ENCODE assay signal across 26 cellular contexts in genomic region chr4:3267576-3268394, GRCh38. TPM values are rescaled to one million over a fixed set of nuclear protein-coding genes. Genes with fewer than 3 reads are reported as not detected.
DNase-seq lines count a peak whose midpoint lies in the region; ATAC-seq, FAIRE-seq and TF ChIP-seq lines count a peak whose summit lies in the region.
"Had no signal": no experiment of that assay in that cellular context is flagged by ENCODE, and none has a peak within 500 bp of the region (broad histone marks: within the 10 kb centered on the region; RNA-seq: fewer than 3 reads in every experiment).

No MANE protein-coding gene starts in this region.

- no peak for FAIRE-seq in H1 (lab: Jason Lieb, UNC)
- FAIRE-seq: colon, endometrium, GM18507, TTC549 had no signal

- H3K27ac ChIP-seq in H1 (ENCODE audit: low read depth, low read length) (no peak overlapping the region), osteoblast (ENCODE audit: low read depth, low read length) (no peak overlapping the region)
- H3K27ac ChIP-seq: upper lobe of left lung had no signal

- H3K4me2 ChIP-seq in H1 (ENCODE audit: insufficient read depth in 1 of 2, low read depth in 2 of 2, low read length in 2 of 2) (no peak overlapping the region), osteoblast (ENCODE audit: insufficient read depth, low read length) (no peak overlapping the region)

- H3K9me3 ChIP-seq in H1 (ENCODE audit: insufficient read depth in 2 of 2, low read depth in 1 of 2, low read length in 1 of 2) (no peaks in the 10 kb centered on the region), osteoblast (ENCODE audit: low read depth, low read length) (no peaks in the 10 kb centered on the region)
- H3K9me3 ChIP-seq: upper lobe of left lung had no signal

- no peak overlapping the region for H2AK5ac ChIP-seq in H1 (ENCODE audit: low read depth, low read length)

- CTCF ChIA-PET in H1 (lab: Charles Lee; ENCODE audit: partially characterized antibody) (interaction anchor here (1.0 kb wide), 1 partner anchor 51 kb away, joined by 3 read pairs; no protein-coding TSS in a partner anchor), MCF 10A (lab: Yijun Ruan, JAX) (no interaction called here)

- H2BK12ac ChIP-seq in H1 (ENCODE audit: low read depth, low read length), result no peak overlapping the region

- TF ChIP-seq POLR2A in H1 (IDR thresholded peaks at IDR 0.05; ENCODE audit: control extremely low read depth in 1 of 2, low read depth in 2 of 2, low read length in 2 of 2), result no peak

- 82% methylated on average over 18 of the region's 18 CpGs; no CpG with 5 or more reads in 1 of the 2 experiments for WGBS in H1 (ENCODE audit: extremely low coverage in 1 of 2, insufficient coverage in 1 of 2, insufficient read length in 1 of 2, insufficient replicate concordance in 2 of 2, low coverage in 1 of 2, low lambda C conversion rate in 2 of 2, missing lambda C conversion rate in 1 of 2), 2 experiments

- DNase-seq in G401 (ENCODE audit: low spot score), result peak; percentile 78
- DNase-seq in H1 (ENCODE audit: low read depth in 1 of 2, low spot score in 2 of 2), result peak in 1 of 2 experiments; percentile 46
- DNase-seq in osteoblast (ENCODE audit: insufficient read length, low spot score, missing footprints), result peak; percentile 82
- DNase-seq in NCI-H128 (lab: John Stamatoyannopoulos, UW; ENCODE audit: unreplicated experiment), result no peak
- no peak for DNase-seq in MCF 10A (ENCODE audit: unreplicated experiment)
- no peak for DNase-seq in NK-92 treated with Interleukin-12 subunit alpha and Interleukin-12 subunit beta, amount 100 ng/mL, for 24 hours (lab: John Stamatoyannopoulos, UW)
- DNase-seq: activated naive CD8-positive, alpha-beta T cell treated with anti-CD3 and anti-CD28 coated beads, Interleukin-2, amount 10 ng/mL, durations not matched to agents 7 days and 5 days; DMS79 treated with DMSO at 0.1 percent for 48 hours; glutamatergic neuron; IMR-90; MM.1S; NCI-H1930; NCI-H510A; stimulated activated CD4-positive, alpha-beta T cell treated with anti-CD3 and anti-CD28 coated beads, Interleukin-4, amount 100 ng/mL, for 1 hour had no signal

- no peak for TF ChIP-seq EP300 in Ishikawa (IDR thresholded peaks at IDR 0.05; ENCODE audit: borderline replicate concordance)
- no peak for TF ChIP-seq EP300 in H1 (IDR thresholded peaks at IDR 0.05; ENCODE audit: borderline replicate concordance in 1 of 2, low read depth in 2 of 2, low read length in 2 of 2)

- TF ChIP-seq CTCF in H1 (IDR thresholded peaks at IDR 0.05; ENCODE audit: control extremely low read depth in 1 of 3, insufficient read depth in 1 of 3, low read depth in 1 of 3, low read length in 3 of 3) (no peak), osteoblast (IDR thresholded peaks at IDR 0.05; ENCODE audit: extremely low read depth, low read depth, low read length) (no peak), MCF 10A (IDR thresholded peaks at IDR 0.05; ENCODE audit: unreplicated experiment) (no peak)

- H2AFZ ChIP-seq in H1 (ENCODE audit: low read length) (no peak overlapping the region), osteoblast (ENCODE audit: low read length) (no peak overlapping the region)

- no peak overlapping the region for H4K8ac ChIP-seq in H1 (ENCODE audit: extremely low read depth, insufficient read depth, low read length)

- H3K4me1 ChIP-seq in H1 (replicated peaks in 1 of 4; ENCODE audit: control insufficient read depth in 3 of 4, insufficient read depth in 4 of 4, low read length in 3 of 4) (peaks cover 0 to 6% (median 0%) of the 10 kb centered on the region in 4 experiments; a peak in 1 of 7 replicates), osteoblast (ENCODE audit: insufficient read depth, low read length) (no peaks in the 10 kb centered on the region)
- H3K4me1 ChIP-seq: upper lobe of left lung had no signal

- H3K36me3 ChIP-seq in H1 (ENCODE audit: control insufficient read depth in 2 of 4, insufficient read depth in 4 of 4, low read length in 3 of 4) (no peaks in the 10 kb centered on the region), osteoblast (ENCODE audit: insufficient read depth, low read length) (no peaks in the 10 kb centered on the region)
- H3K36me3 ChIP-seq: upper lobe of left lung had no signal

- H3K4ac ChIP-seq in H1 (replicated peaks; ENCODE audit: insufficient read length, low read depth, low read length), result no peak overlapping the region

- peaks cover 5% of the 10 kb centered on the region for H3K4me1 Mint-ChIP-seq in MCF 10A (ENCODE audit: insufficient read depth, unreplicated experiment)
- H3K4me1 Mint-ChIP-seq: activated naive CD8-positive, alpha-beta T cell treated with anti-CD3 and anti-CD28 coated beads, Interleukin-2, amount 10 ng/mL, durations not matched to agents 7 days and 5 days; CD8-positive, alpha-beta memory T cell; neural crest cell; stimulated activated naive CD8-positive, alpha-beta T cell treated with anti-CD3 and anti-CD28 coated beads, Interleukin-15, amount 100 ng/mL, for 72 hours; T-cell had no signal

- H2BK120ac ChIP-seq in H1 (replicated peaks; ENCODE audit: low read depth, low read length), result no peak overlapping the region

- in situ Hi-C loops in G401 (cut with HindIII; ENCODE audit: low sequenced_read_pairs), result no loop called here

- no peak overlapping the region for H4K5ac ChIP-seq in H1 (ENCODE audit: insufficient read length, low read depth, low read length)

- no peak overlapping the region for H3K14ac ChIP-seq in H1 (ENCODE audit: insufficient read length)

- POLR2A ChIA-PET in H1 (lab: Charles Lee; ENCODE audit: partially characterized antibody), result no interaction called here
- POLR2A ChIA-PET in MCF 10A (lab: Yijun Ruan, JAX), result no interaction called here

- intact Hi-C loops in MCF 10A (cut with micrococcal nuclease), result no loop called here

- no TSS peak for BruUV-seq in MCF 10A (replicated peaks; lab: Mats Ljungman, UMichigan)

- ATAC-seq in HG02588 (IDR thresholded peaks at IDR 0.05; ENCODE audit: unreplicated experiment), result no peak
- ATAC-seq: T-cell had no signal

- H3K18ac ChIP-seq in H1 (ENCODE audit: extremely low read depth, low read length), result no peak overlapping the region

- H3K27me3 Mint-ChIP-seq in MCF 10A (ENCODE audit: insufficient read depth, unreplicated experiment), result peaks cover 42% of the 10 kb centered on the region
- H3K27me3 Mint-ChIP-seq: CD8-positive, alpha-beta memory T cell; stimulated activated naive CD8-positive, alpha-beta T cell treated with anti-CD3 and anti-CD28 coated beads, Interleukin-15, amount 100 ng/mL, for 72 hours; T-cell had no signal

- H3K27ac Mint-ChIP-seq in MCF 10A (ENCODE audit: low read depth, unreplicated experiment), result no peak overlapping the region
- H3K27ac Mint-ChIP-seq: activated naive CD8-positive, alpha-beta T cell treated with anti-CD3 and anti-CD28 coated beads, Interleukin-2, amount 10 ng/mL, durations not matched to agents 7 days and 5 days; CD8-positive, alpha-beta memory T cell; stimulated activated naive CD8-positive, alpha-beta T cell treated with anti-CD3 and anti-CD28 coated beads, Interleukin-15, amount 100 ng/mL, for 72 hours; T-cell had no signal

- H3K23me2 ChIP-seq in H1 (ENCODE audit: low read depth, low read length), result no peaks in the 10 kb centered on the region

- 0 out of 2 replicates have a peak overlapping the region, but pooled peaks have one; percentile 24 for H2BK5ac ChIP-seq in H1 (ENCODE audit: low read depth, low read length)

- H3K79me2 ChIP-seq in H1 (ENCODE audit: control insufficient read depth in 1 of 2, insufficient read depth in 2 of 2, low read length in 2 of 2) (no peaks in the 10 kb centered on the region), osteoblast (ENCODE audit: insufficient read depth, low read length) (no peaks in the 10 kb centered on the region)

- no peak overlapping the region for H3K56ac ChIP-seq in H1 (replicated peaks; ENCODE audit: insufficient read length, low read depth, low read length)

- H3K23ac ChIP-seq in H1 (ENCODE audit: insufficient read length), result no peak overlapping the region

- H4K20me1 ChIP-seq in H1 (replicated peaks in 1 of 2; ENCODE audit: control insufficient read depth in 1 of 2, insufficient read depth in 2 of 2, low read length in 2 of 2) (no peaks in the 10 kb centered on the region), osteoblast (ENCODE audit: insufficient read depth, low read length) (no peaks in the 10 kb centered on the region)

- no peak overlapping the region for H3K4me3 Mint-ChIP-seq in MCF 10A (ENCODE audit: unreplicated experiment)
- H3K4me3 Mint-ChIP-seq: activated naive CD8-positive, alpha-beta T cell treated with anti-CD3 and anti-CD28 coated beads, Interleukin-2, amount 10 ng/mL, durations not matched to agents 7 days and 5 days; CD8-positive, alpha-beta memory T cell; neural crest cell; stimulated activated naive CD8-positive, alpha-beta T cell treated with anti-CD3 and anti-CD28 coated beads, Interleukin-15, amount 100 ng/mL, for 72 hours; T-cell had no signal

- H3K4me3 ChIP-seq in H1 (ENCODE audit: extremely low read depth in 1 of 4, insufficient read depth in 2 of 4, low read depth in 3 of 4, low read length in 4 of 4), result no peak overlapping the region
- H3K4me3 ChIP-seq in osteoblast (ENCODE audit: insufficient read depth, low read length), result no peak overlapping the region
- H3K4me3 ChIP-seq: upper lobe of left lung had no signal

- no peaks in the 10 kb centered on the region for H3K36me3 Mint-ChIP-seq in MCF 10A (ENCODE audit: insufficient read depth, unreplicated experiment)
- H3K36me3 Mint-ChIP-seq: activated naive CD8-positive, alpha-beta T cell treated with anti-CD3 and anti-CD28 coated beads, Interleukin-2, amount 10 ng/mL, durations not matched to agents 7 days and 5 days; CD8-positive, alpha-beta memory T cell; T-cell had no signal

- no peak overlapping the region for H2BK15ac ChIP-seq in H1 (ENCODE audit: low read length)

- H2BK20ac ChIP-seq in H1 (ENCODE audit: low read length), result no peak overlapping the region

- no peak overlapping the region for H3K9ac ChIP-seq in H1 (replicated peaks in 1 of 4; ENCODE audit: extremely low read depth in 1 of 4, low read depth in 3 of 4, low read length in 3 of 4)

- H3K27me3 ChIP-seq in H1 (replicated peaks in 1 of 4; ENCODE audit: control insufficient read depth in 3 of 4, extremely low read depth in 1 of 4, insufficient read depth in 3 of 4, low read length in 3 of 4) (no peaks in the 10 kb centered on the region; a peak in 2 of 7 replicates), osteoblast (ENCODE audit: insufficient read depth, low read length) (peaks cover 25% of the 10 kb centered on the region)
- H3K27me3 ChIP-seq: upper lobe of left lung had no signal

- H4K91ac ChIP-seq in H1 (replicated peaks; ENCODE audit: insufficient read length, low read length), result no peak overlapping the region

- TF ChIP-seq RAD21 in Ishikawa (IDR thresholded peaks at IDR 0.05; ENCODE audit: low read depth) (no peak), H1 (IDR thresholded peaks at IDR 0.05 in 1 of 2, conservative IDR thresholded peaks at IDR 0.05 in 1 of 2; ENCODE audit: low read depth in 2 of 2, low read length in 2 of 2) (no peak)

- H3K79me1 ChIP-seq in H1 (ENCODE audit: low read depth, low read length), result no peaks in the 10 kb centered on the region

- H3K9me3 Mint-ChIP-seq in MCF 10A (ENCODE audit: unreplicated experiment), result no peaks in the 10 kb centered on the region
- H3K9me3 Mint-ChIP-seq: activated naive CD8-positive, alpha-beta T cell treated with anti-CD3 and anti-CD28 coated beads, Interleukin-2, amount 10 ng/mL, durations not matched to agents 7 days and 5 days; CD8-positive, alpha-beta memory T cell; neural crest cell; stimulated activated naive CD8-positive, alpha-beta T cell treated with anti-CD3 and anti-CD28 coated beads, Interleukin-15, amount 100 ng/mL, for 72 hours had no signal

RNA-seq across cellular contexts. Expression of gene MSANTD1, which starts 18.8 kb away (rescaled TPM):
- total RNA-seq in G401 (2014; rRNA removed; shearing (Covaris generic)), result 0.20 TPM in 1 of 2 replicates, not detected in the other
- 0.45 and 0.78 TPM in 2 replicates for total RNA-seq in H1 (2021; fragmentation: NEBNext Ultra II Directional; extraction: Animal tissue kit (Norgen Biotek cat#: 25700))
- 0.23 and 0.39 TPM in 2 replicates for polyA plus RNA-seq in H1 (2011; rRNA removed)
- 0.28 TPM for polyA plus RNA-seq in H1 (2011; cell fraction: cytosol; rRNA removed)
- 1.7 TPM for polyA plus RNA-seq in H1 (2011; cell fraction: nucleus; rRNA removed)
- polyA plus RNA-seq in H1 (2012, experiment 1 of 2), result 0.15 to 0.43 TPM (median 0.34 TPM) in 4 replicates
- not detected for polyA plus RNA-seq in H1 (2012, experiment 2 of 2)
- 0.22 TPM for polyA plus RNA-seq in H1 (2013, experiment 1 of 2)
- 0.15 TPM for polyA plus RNA-seq in H1 (2013, experiment 2 of 2)
- 0.12 and 0.28 TPM in 2 replicates for polyA minus RNA-seq in H1 (2011; rRNA and poly(A)+ RNA removed)
- not detected for polyA minus RNA-seq in H1 (2011; cell fraction: cytosol; rRNA and poly(A)+ RNA removed)
- polyA minus RNA-seq in H1 (2011; cell fraction: nucleus; rRNA and poly(A)+ RNA removed), result 1.6 TPM
- total RNA-seq in osteoblast (0.59 and 0.72 TPM in 2 replicates), MCF 10A (2022) (0.37 and 0.66 TPM in 2 replicates)
- polyA plus RNA-seq: CD8-positive, alpha-beta memory T cell; fibroblast of lung had no signal

RNA-seq across cellular contexts. Expression of gene RGS12, which starts 25.0 kb away (rescaled TPM):
- 12.3 and 14.4 TPM in 2 replicates for total RNA-seq in G401 (2014; rRNA removed; shearing (Covaris generic))
- total RNA-seq in H1 (2021; fragmentation: NEBNext Ultra II Directional; extraction: Animal tissue kit (Norgen Biotek cat#: 25700)), result 16.3 and 16.4 TPM in 2 replicates
- polyA plus RNA-seq in H1 (2011; rRNA removed), result 6.0 and 10.7 TPM in 2 replicates
- 10.1 TPM for polyA plus RNA-seq in H1 (2011; cell fraction: cytosol; rRNA removed)
- polyA plus RNA-seq in H1 (2011; cell fraction: nucleus; rRNA removed), result 30.0 TPM
- 12.7 to 26.6 TPM (median 20.0 TPM) in 4 replicates for polyA plus RNA-seq in H1 (2012, experiment 1 of 2)
- 17.8 TPM for polyA plus RNA-seq in H1 (2012, experiment 2 of 2)
- 10.6 TPM for polyA plus RNA-seq in H1 (2013, experiment 1 of 2)
- 10.3 TPM for polyA plus RNA-seq in H1 (2013, experiment 2 of 2)
- polyA minus RNA-seq in H1 (2011; rRNA and poly(A)+ RNA removed), result 10.8 and 12.0 TPM in 2 replicates
- 15.5 TPM for polyA minus RNA-seq in H1 (2011; cell fraction: cytosol; rRNA and poly(A)+ RNA removed)
- polyA minus RNA-seq in H1 (2011; cell fraction: nucleus; rRNA and poly(A)+ RNA removed), result 28.6 TPM
- total RNA-seq in osteoblast (19.2 and 61.2 TPM in 2 replicates), MCF 10A (2022) (28.3 and 36.0 TPM in 2 replicates)

Comparison
In these comparisons a context has a peak if more than half of its experiments do, and no peak if none do; other contexts are left out.
1. DNase-seq: peak in G401 (single experiment) and osteoblast (single experiment); none in NCI-H128 (single experiment), MCF 10A (single experiment) and NK-92 treated with Interleukin-12 subunit alpha and Interleukin-12 subunit beta, amount 100 ng/mL, for 24 hours (single experiment).